Comparison of ENCODE assay signal across 1 cellular context in the genomic region with DNA sequence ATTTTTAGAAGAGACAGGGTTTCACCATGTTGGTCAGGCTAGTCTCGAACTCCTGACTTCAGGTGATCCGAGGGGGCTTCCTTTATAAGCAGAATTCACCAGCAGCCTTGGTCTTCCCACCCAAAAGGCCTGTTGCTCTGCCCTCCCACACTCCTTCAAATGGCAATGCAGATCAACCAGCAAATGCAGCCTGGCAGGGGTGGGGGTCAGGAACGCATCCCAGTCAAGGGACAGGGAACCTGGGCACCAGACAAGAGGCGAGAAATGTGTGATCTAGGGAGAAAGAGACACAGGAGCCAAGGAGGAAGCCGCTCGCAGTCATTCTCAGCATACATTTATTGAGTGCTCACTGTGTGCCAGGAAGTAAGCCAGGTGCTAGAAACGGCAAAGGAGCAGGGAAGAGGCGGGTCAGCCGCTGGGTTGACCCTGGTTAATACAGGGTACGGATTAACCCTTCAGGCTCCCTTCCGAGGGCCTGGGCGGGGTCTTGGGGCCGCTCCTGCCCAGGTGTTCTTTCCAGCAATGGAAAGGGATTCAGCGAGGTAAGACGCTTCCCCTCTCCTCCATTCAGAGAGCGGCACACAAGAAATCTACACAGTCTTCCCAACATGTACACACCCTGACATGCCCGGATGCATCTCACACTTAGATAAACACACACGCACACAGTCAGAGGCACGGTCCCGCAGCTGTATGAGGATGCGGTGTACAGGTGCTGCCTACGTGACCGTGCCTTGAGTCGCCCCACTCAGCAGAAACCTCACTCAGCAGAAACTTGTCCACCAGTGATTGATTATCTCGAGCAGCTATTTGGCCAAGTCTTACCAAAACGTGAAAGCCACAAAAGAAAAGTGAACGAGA.
TF ChIP-seq lines count a peak whose summit lies in the region.

No MANE protein-coding gene starts in this region.

TF ChIP-seq in H1, 55 proteins besides CTCF, POLR2A, EP300 and RAD21:
- TF ChIP-seq, protein P1, sequence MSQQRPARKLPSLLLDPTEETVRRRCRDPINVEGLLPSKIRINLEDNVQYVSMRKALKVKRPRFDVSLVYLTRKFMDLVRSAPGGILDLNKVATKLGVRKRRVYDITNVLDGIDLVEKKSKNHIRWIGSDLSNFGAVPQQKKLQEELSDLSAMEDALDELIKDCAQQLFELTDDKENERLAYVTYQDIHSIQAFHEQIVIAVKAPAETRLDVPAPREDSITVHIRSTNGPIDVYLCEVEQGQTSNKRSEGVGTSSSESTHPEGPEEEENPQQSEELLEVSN (IDR thresholded peaks at IDR 0.05): peak; percentile 54
- no peak for TF ChIP-seq CHD1 (IDR thresholded peaks at IDR 0.05; ENCODE audit: low read depth, low read length)
- TF ChIP-seq, protein P2, sequence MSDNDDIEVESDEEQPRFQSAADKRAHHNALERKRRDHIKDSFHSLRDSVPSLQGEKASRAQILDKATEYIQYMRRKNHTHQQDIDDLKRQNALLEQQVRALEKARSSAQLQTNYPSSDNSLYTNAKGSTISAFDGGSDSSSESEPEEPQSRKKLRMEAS (IDR thresholded peaks at IDR 0.05): peak; percentile 41; the same call in 1 of the 2 replicates
TF ChIP-seq in H1: peak in this region for 2.
